9 cellular contexts compared by ENCODE assay signal in genomic region chr7:142796001-142796500, GRCh38. TPM values are rescaled to one million over a fixed set of nuclear protein-coding genes. Genes with fewer than 3 reads are reported as not detected.
A peak's percentile ranks its signal among the peaks of the same experiment; 100 is the strongest.
DNase-seq lines count a peak whose midpoint lies in the region; ATAC-seq and TF ChIP-seq lines count a peak whose summit lies in the region.
"Had no signal": no experiment of that assay in that cellular context is flagged by ENCODE, and none has a peak within 500 bp of the region (broad histone marks: within the 10 kb centered on the region; RNA-seq: fewer than 3 reads in every experiment).

No MANE protein-coding gene starts in this region.

- peaks cover 88% of the 10 kb centered on the region for H3K36me3 Mint-ChIP-seq in activated T-cell treated with anti-CD3 and anti-CD28 coated beads, Interleukin-2, amount 50 U/mL, for 24 hours (ENCODE audit: low read depth)
- peaks cover 86% of the 10 kb centered on the region for H3K36me3 Mint-ChIP-seq in activated CD8-positive, alpha-beta T cell treated with anti-CD3 and anti-CD28 coated beads for 36 hours (ENCODE audit: low read depth)

- POLR2A ChIA-PET in activated CD8-positive, alpha-beta T cell treated with anti-CD3 and anti-CD28 coated beads for 36 hours (lab: Charles Lee) = interaction anchor here (1.6 to 25.3 kb wide), 6 partner anchors 4 to 333 kb away, joined by 5 to 1391 read pairs (median 26); no protein-coding TSS in a partner anchor

- H3K27ac Mint-ChIP-seq in activated T-cell treated with anti-CD3 and anti-CD28 coated beads, Interleukin-2, amount 50 U/mL, for 24 hours = peak overlapping the region; percentile 99
- H3K27ac Mint-ChIP-seq in activated CD8-positive, alpha-beta T cell treated with anti-CD3 and anti-CD28 coated beads for 36 hours = peak overlapping the region; percentile 97

- peaks cover 72% of the 10 kb centered on the region for H3K4me1 Mint-ChIP-seq in activated T-cell treated with anti-CD3 and anti-CD28 coated beads, Interleukin-2, amount 50 U/mL, for 24 hours (ENCODE audit: low read depth)
- H3K4me1 Mint-ChIP-seq in activated CD8-positive, alpha-beta T cell treated with anti-CD3 and anti-CD28 coated beads for 36 hours (ENCODE audit: low read depth) = peaks cover 48% of the 10 kb centered on the region

- no peak for TF ChIP-seq CTCF in activated CD8-positive, alpha-beta T cell treated with anti-CD3 and anti-CD28 coated beads for 36 hours (IDR thresholded peaks at IDR 0.05)
- TF ChIP-seq CTCF in stomach (IDR thresholded peaks at IDR 0.05) = no peak

- 29 to 49% (median 30%) methylated on average over 5 to 9 of the region's 9 CpGs for WGBS in stomach, 5 donors

- TF ChIP-seq POLR2A in stomach (IDR thresholded peaks at IDR 0.05) = no peak

- no peak for DNase-seq in activated T-cell treated with anti-CD3 and anti-CD28 coated beads, Interleukin-2, amount 50 U/mL, for 24 hours
- DNase-seq in activated T-cell treated with anti-CD3 and anti-CD28 coated beads, Interleukin-2, amount 50 U/mL, for 48 hours = no peak
- DNase-seq in activated CD8-positive, alpha-beta T cell treated with anti-CD3 and anti-CD28 coated beads for 36 hours = no peak
- DNase-seq in stomach = no peak
- no peak for DNase-seq in HK-2 (ENCODE audit: unreplicated experiment)
- no peak for DNase-seq in COLO829 (ENCODE audit: low spot score)
- DNase-seq: NCI-H748 treated with DMSO at 0.1 percent for 48 hours had no signal

- no peaks in the 10 kb centered on the region for H3K9me3 Mint-ChIP-seq in activated T-cell treated with anti-CD3 and anti-CD28 coated beads, Interleukin-2, amount 50 U/mL, for 24 hours
- no peaks in the 10 kb centered on the region for H3K9me3 Mint-ChIP-seq in activated CD8-positive, alpha-beta T cell treated with anti-CD3 and anti-CD28 coated beads for 36 hours

- ATAC-seq in activated CD8-positive, alpha-beta T cell treated with anti-CD3 and anti-CD28 coated beads for 36 hours = no peak
- ATAC-seq in GM21825 (IDR thresholded peaks at IDR 0.05; ENCODE audit: unreplicated experiment) = no peak

- CTCF ChIA-PET in activated CD8-positive, alpha-beta T cell treated with anti-CD3 and anti-CD28 coated beads for 36 hours (lab: Charles Lee) = interaction anchor here (1.8 to 8.3 kb wide), 2 partner anchors 8 to 13 kb away, joined by 5 to 145 read pairs; no protein-coding TSS in a partner anchor

- H3K27ac ChIP-seq in stomach = peak overlapping the region in 4 of 5 donors; percentile 64 to 77 (median 72)

- peak overlapping the region; percentile 32 for H3K9ac ChIP-seq in iPS-15b (ENCODE audit: low read depth, low read length)

- TF ChIP-seq EP300 in stomach (IDR thresholded peaks at IDR 0.05) = no peak

- H3K27me3 Mint-ChIP-seq in activated T-cell treated with anti-CD3 and anti-CD28 coated beads, Interleukin-2, amount 50 U/mL, for 24 hours = no peaks in the 10 kb centered on the region
- no peaks in the 10 kb centered on the region for H3K27me3 Mint-ChIP-seq in activated CD8-positive, alpha-beta T cell treated with anti-CD3 and anti-CD28 coated beads for 36 hours

- H3K9me3 ChIP-seq in iPS-15b (ENCODE audit: control insufficient read depth, insufficient read depth, low read length) (no peaks in the 10 kb centered on the region), stomach (no peaks in the 10 kb centered on the region)

- H3K27me3 ChIP-seq in iPS-15b (ENCODE audit: control insufficient read depth, insufficient read depth, low read length) (peaks cover 85% of the 10 kb centered on the region), stomach (peaks cover 8 to 85% (median 28%) of the 10 kb centered on the region in 3 donors)

- intact Hi-C loops in activated CD8-positive, alpha-beta T cell treated with anti-CD3 and anti-CD28 coated beads for 36 hours (cut with micrococcal nuclease) = loop anchor here (5.0 kb wide), 1 partner anchor 414 kb away; no protein-coding TSS in a partner anchor
- intact Hi-C loops in stomach (cut with DNase I; ENCODE audit: low total_unique reads) = no loop called here

- H3K36me3 ChIP-seq in iPS-15b (ENCODE audit: control insufficient read depth, insufficient read depth, low read length) = no peaks in the 10 kb centered on the region
- H3K36me3 ChIP-seq in stomach = no peaks in the 10 kb centered on the region

- H3K4me3 Mint-ChIP-seq in activated T-cell treated with anti-CD3 and anti-CD28 coated beads, Interleukin-2, amount 50 U/mL, for 24 hours = peak overlapping the region; percentile 98
- peak overlapping the region; percentile 100 for H3K4me3 Mint-ChIP-seq in activated CD8-positive, alpha-beta T cell treated with anti-CD3 and anti-CD28 coated beads for 36 hours

- H3K4me3 ChIP-seq in iPS-15b (ENCODE audit: low read depth, low read length) (peak overlapping the region; percentile 64), stomach (peak overlapping the region; percentile 39 to 50 (median 46))

- H3K4me1 ChIP-seq in iPS-15b (ENCODE audit: control insufficient read depth, insufficient read depth, low read length) (peaks cover 26% of the 10 kb centered on the region), stomach (peaks cover 17 to 21% (median 20%) of the 10 kb centered on the region in 4 donors)

RNA-seq across cellular contexts. Expression of gene PRSS2, which starts 25.3 kb away (rescaled TPM):
- not detected for total RNA-seq in activated CD8-positive, alpha-beta T cell treated with anti-CD3 and anti-CD28 coated beads for 36 hours
- 10 to 100 TPM in 1 of 5 donors, 1 to 10 TPM in 1, not detected in 3; 1.3 to 86.1 TPM for total RNA-seq in stomach
- polyA plus RNA-seq in stomach = 10 to 100 TPM; 51.4 to 69.4 (median 59.1) TPM

RNA-seq across cellular contexts. Expression of gene PRSS1, which starts 46.8 kb away (rescaled TPM):
- not detected for total RNA-seq in activated CD8-positive, alpha-beta T cell treated with anti-CD3 and anti-CD28 coated beads for 36 hours
- total RNA-seq in stomach = 10 to 100 TPM in 1 of 5 donors, 1 to 10 TPM in 1, not detected in 3; 10.0 to 20.4 TPM
- polyA plus RNA-seq in stomach = 100 to 1,000 TPM in 2 of 3 donors, 10 to 100 TPM in 1; 61.0 to 233 (median 196) TPM

RNA-seq across cellular contexts. Expression of gene EPHB6, which starts 58.8 kb away (rescaled TPM):
- total RNA-seq in activated CD8-positive, alpha-beta T cell treated with anti-CD3 and anti-CD28 coated beads for 36 hours = 1 to 10 TPM; 3.5 to 5.5 TPM
- total RNA-seq in stomach = 1 to 10 TPM; 5.4 to 9.6 (median 8.0) TPM
- polyA plus RNA-seq in stomach = 10 to 100 TPM in 2 of 3 donors, 1 to 10 TPM in 1; 6.2 to 23.1 (median 19.3) TPM
